In the genomic region with DNA sequence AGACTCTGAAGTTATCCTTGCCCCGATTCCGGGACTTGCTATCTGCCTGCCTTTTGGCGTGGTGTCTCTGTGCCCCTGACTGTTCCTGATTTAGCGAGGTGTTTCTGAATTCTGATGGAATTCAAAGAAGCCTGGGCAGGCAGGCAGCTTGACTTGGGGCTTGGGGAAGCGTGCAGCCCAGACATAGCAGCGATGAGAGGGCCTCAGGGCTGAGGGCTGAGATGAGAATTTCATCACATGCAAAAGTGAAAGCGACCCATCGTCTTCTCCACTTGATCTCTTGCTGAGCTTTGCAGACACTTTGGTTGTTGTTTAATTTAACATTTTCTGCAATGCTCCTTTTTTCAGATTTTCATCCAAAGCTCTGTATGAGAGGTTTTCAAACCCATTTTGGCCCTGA, we compare ENCODE assay signal across 1 cellular context.
TF ChIP-seq lines count a peak whose summit lies in the region.

No MANE protein-coding gene starts in this region.

TF ChIP-seq in HepG2, 621 proteins besides CTCF, POLR2A, EP300 and RAD21 (continued from another document):
- TF ChIP-seq ZNF574 (CRISPR knock-in tag; IDR thresholded peaks at IDR 0.05) (0 out of 2 replicates have a peak, but pooled peaks have one; percentile 3), GABPB1 (CRISPR knock-in tag; IDR thresholded peaks at IDR 0.05) (no peak), TEAD3 (CRISPR knock-in tag; optimal IDR thresholded peaks at IDR 0.05; ENCODE audit: borderline replicate concordance) (no peak), ZBTB7B (CRISPR knock-in tag; IDR thresholded peaks at IDR 0.05) (no peak), KLF9 (CRISPR knock-in tag; IDR thresholded peaks at IDR 0.05; ENCODE audit: low read depth) (no peak), HNF4A (CRISPR knock-in tag; IDR thresholded peaks at IDR 0.05) (no peak), ZNF350 (CRISPR knock-in tag; IDR thresholded peaks at IDR 0.05; ENCODE audit: borderline replicate concordance, low read depth) (no peak), NCOA5 (CRISPR knock-in tag; IDR thresholded peaks at IDR 0.05) (no peak), ZNF780A (CRISPR knock-in tag; IDR thresholded peaks at IDR 0.05) (0 out of 2 replicates have a peak, but pooled peaks have one; percentile 13), ZKSCAN8 (CRISPR knock-in tag; IDR thresholded peaks at IDR 0.05; ENCODE audit: borderline replicate concordance) (no peak), RBAK (CRISPR knock-in tag; IDR thresholded peaks at IDR 0.05) (no peak), ZSCAN22 (CRISPR knock-in tag; IDR thresholded peaks at IDR 0.05) (no peak)
- TF ChIP-seq, protein P1, sequence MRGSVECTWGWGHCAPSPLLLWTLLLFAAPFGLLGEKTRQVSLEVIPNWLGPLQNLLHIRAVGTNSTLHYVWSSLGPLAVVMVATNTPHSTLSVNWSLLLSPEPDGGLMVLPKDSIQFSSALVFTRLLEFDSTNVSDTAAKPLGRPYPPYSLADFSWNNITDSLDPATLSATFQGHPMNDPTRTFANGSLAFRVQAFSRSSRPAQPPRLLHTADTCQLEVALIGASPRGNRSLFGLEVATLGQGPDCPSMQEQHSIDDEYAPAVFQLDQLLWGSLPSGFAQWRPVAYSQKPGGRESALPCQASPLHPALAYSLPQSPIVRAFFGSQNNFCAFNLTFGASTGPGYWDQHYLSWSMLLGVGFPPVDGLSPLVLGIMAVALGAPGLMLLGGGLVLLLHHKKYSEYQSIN (CRISPR knock-in tag; IDR thresholded peaks at IDR 0.05; ENCODE audit: borderline replicate concordance): no peak
